15 cellular contexts compared by ENCODE assay signal in genomic region chr17:31623990-31624389, GRCh38.
A peak's percentile ranks its signal among the peaks of the same experiment; 100 is the strongest.
DNase-seq lines count a peak whose midpoint lies in the region; ATAC-seq, FAIRE-seq and TF ChIP-seq lines count a peak whose summit lies in the region.
"Had no signal": no experiment of that assay in that cellular context is flagged by ENCODE, and none has a peak within 500 bp of the region (broad histone marks: within the 10 kb centered on the region; RNA-seq: fewer than 3 reads in every experiment).

No MANE protein-coding gene starts in this region.

- POLR2A ChIA-PET in A549 (lab: Yijun Ruan, JAX) = no interaction called here
- POLR2A ChIA-PET in PC-3 (lab: Charles Lee; ENCODE audit: unreplicated experiment) = no interaction called here

- H4K20me1 ChIP-seq in PC-3 (ENCODE audit: low read length) (no peaks in the 10 kb centered on the region), keratinocyte (ENCODE audit: control insufficient read depth, extremely low read depth, insufficient read depth, low read length) (no peaks in the 10 kb centered on the region)

- H3F3A ChIP-seq in PC-3 (ENCODE audit: low read length, unreplicated experiment) = no peaks in the 10 kb centered on the region

- TF ChIP-seq EP300 in A549 (IDR thresholded peaks at IDR 0.05) = no peak

- H3K36me3 ChIP-seq in PC-3 (ENCODE audit: low read depth, low read length) (no peaks in the 10 kb centered on the region), keratinocyte (ENCODE audit: control insufficient read depth in 2 of 2, extremely low read depth in 1 of 2, insufficient read depth in 2 of 2, low read length in 2 of 2) (no peaks in the 10 kb centered on the region)

- no peak overlapping the region for H2AFZ ChIP-seq in PC-3 (ENCODE audit: low read length)
- H2AFZ ChIP-seq in keratinocyte (ENCODE audit: control insufficient read depth, low read length) = no peak overlapping the region

- no peaks in the 10 kb centered on the region for H3K9me1 ChIP-seq in keratinocyte (ENCODE audit: control insufficient read depth, extremely low read depth, insufficient read depth, low read length)

- no peak for TF ChIP-seq RAD21 in A549 (conservative IDR thresholded peaks at IDR 0.05 in 1 of 2, IDR thresholded peaks at IDR 0.05 in 1 of 2)

- DNase-seq in A549 (ENCODE audit: low read depth in 1 of 2, low spot score in 1 of 2) = no peak
- peak; percentile 73 for DNase-seq in DMS53 (lab: John Stamatoyannopoulos, UW)
- peak; percentile 10 for DNase-seq in PC-3
- no peak for DNase-seq in keratinocyte (ENCODE audit: low read depth, low spot score)
- DNase-seq in activated naive CD4-positive, alpha-beta T cell treated with Interleukin-2 at 50 U/mL for 16 hours = no peak
- DNase-seq: ACHN; CD4-positive, alpha-beta T cell; DMS153; DND-41; EL; H9 had no signal

- FAIRE-seq in A549 (lab: Jason Lieb, UNC) = no peak
- FAIRE-seq in keratinocyte (lab: Jason Lieb, UNC) = peak; percentile 5
- FAIRE-seq: GM12878, H1 had no signal

- dilution Hi-C loops in keratinocyte (cut with MboI; ENCODE audit: extremely low pct_ligation_motif_present, low sequenced_read_pairs) = no loop called here

- H3K27ac ChIP-seq in A549 (no peak overlapping the region), PC-3 (ENCODE audit: low read length) (no peak overlapping the region), keratinocyte (ENCODE audit: control insufficient read depth, insufficient read depth, low read length) (no peak overlapping the region)
- H3K27ac ChIP-seq: C4-2B had no signal

- intact Hi-C loops in PC-3 (cut with micrococcal nuclease) = no loop called here

- no TSS peak for BruUV-seq in PC-3 (replicated peaks; lab: Mats Ljungman, UMichigan)

- TF ChIP-seq POLR2A in A549 (IDR thresholded peaks at IDR 0.05; ENCODE audit: low read length) = no peak

- no peaks in the 10 kb centered on the region for H3K27me3 ChIP-seq in PC-3 (ENCODE audit: low read length)
- H3K27me3 ChIP-seq in keratinocyte (ENCODE audit: control insufficient read depth, extremely low read depth, insufficient read depth, low read length) = no peaks in the 10 kb centered on the region

- no peaks in the 10 kb centered on the region for H3K9me2 ChIP-seq in PC-3 (replicated peaks; ENCODE audit: low read length)

- H3K4me3 ChIP-seq in A549 (no peak overlapping the region), PC-3 (ENCODE audit: low read length) (no peak overlapping the region), keratinocyte (ENCODE audit: control insufficient read depth in 2 of 3, extremely low read depth in 1 of 3, insufficient read depth in 2 of 3, low read depth in 1 of 3, low read length in 3 of 3) (no peak overlapping the region)
- H3K4me3 ChIP-seq: GM12878 had no signal

- H3K4me1 ChIP-seq in A549 (no peaks in the 10 kb centered on the region), PC-3 (ENCODE audit: insufficient read depth, low read length) (peaks cover 5% of the 10 kb centered on the region; the same call in 1 of the 2 replicates), keratinocyte (ENCODE audit: control insufficient read depth, extremely low read depth, insufficient read depth, low read length) (peaks cover 5% of the 10 kb centered on the region)

- no peak for TF ChIP-seq CTCF in A549 (IDR thresholded peaks at IDR 0.05)
- TF ChIP-seq CTCF in PC-3 (conservative IDR thresholded peaks at IDR 0.05; ENCODE audit: low read depth, low read length) = no peak
- no peak for TF ChIP-seq CTCF in keratinocyte (optimal IDR thresholded peaks at IDR 0.05 in 1 of 3, IDR thresholded peaks at IDR 0.05 in 1 of 3, conservative IDR thresholded peaks at IDR 0.05 in 1 of 3; ENCODE audit: extremely low read depth in 1 of 3, insufficient read depth in 2 of 3, low read length in 3 of 3)

- peaks cover 37% of the 10 kb centered on the region for H3K9me3 ChIP-seq in A549
- 0 out of 2 replicates have a peak, but pooled peaks cover 3% of the 10 kb centered on the region for H3K9me3 ChIP-seq in PC-3 (ENCODE audit: low read length)
- peaks cover 1% of the 10 kb centered on the region for H3K9me3 ChIP-seq in keratinocyte (ENCODE audit: control insufficient read depth, low read depth, low read length)

- no peak overlapping the region for H3K4me2 ChIP-seq in A549
- no peak overlapping the region for H3K4me2 ChIP-seq in PC-3 (ENCODE audit: low read length)
- no peak overlapping the region for H3K4me2 ChIP-seq in keratinocyte (ENCODE audit: control insufficient read depth, extremely low read depth, insufficient read depth, low read depth, low read length)

- 3% methylated on average over 1 of the region's 1 CpG for WGBS in A549 (ENCODE audit: missing lambda C conversion rate)

- no peak for ATAC-seq in A549
- ATAC-seq in PC-3 = no peak
- no peak for ATAC-seq in GM21619 (IDR thresholded peaks at IDR 0.05; ENCODE audit: unreplicated experiment)
- ATAC-seq: GM12878 had no signal

- H3K9ac ChIP-seq in PC-3 (ENCODE audit: low read length) (no peak overlapping the region), keratinocyte (ENCODE audit: control insufficient read depth, extremely low read depth, insufficient read depth, low read length) (no peak overlapping the region)

- CTCF ChIA-PET in A549 (lab: Yijun Ruan, JAX) = interaction anchor here (1.0 kb wide), 1 partner anchor 218 kb away, joined by 3 read pairs; no protein-coding TSS in a partner anchor
- CTCF ChIA-PET in PC-3 (lab: Charles Lee) = no interaction called here

- H3K79me2 ChIP-seq in PC-3 (ENCODE audit: low read length) = no peaks in the 10 kb centered on the region
- H3K79me2 ChIP-seq in keratinocyte (ENCODE audit: control insufficient read depth, insufficient read depth, low read length) = no peaks in the 10 kb centered on the region

TF ChIP-seq in A549, 52 proteins besides CTCF, POLR2A, EP300 and RAD21:
- TF ChIP-seq FOSL2 (IDR thresholded peaks at IDR 0.05) (no peak), FOSL2 (CRISPR knock-in tag; IDR thresholded peaks at IDR 0.05) (peak; percentile 29; the same call in 1 of the 2 replicates), RCOR1 (IDR thresholded peaks at IDR 0.05; ENCODE audit: low read depth, low read length) (no peak)

Comparison
In these comparisons a context has a peak if more than half of its experiments do, and no peak if none do; other contexts are left out.
1. DNase-seq: peak in DMS53 (single experiment) and PC-3 (single experiment); none in A549 (0 of 2), keratinocyte (single experiment) and activated naive CD4-positive, alpha-beta T cell treated with Interleukin-2 at 50 U/mL for 16 hours (single experiment).